ENCODE assay signal across 14 cellular contexts in the genomic region with DNA sequence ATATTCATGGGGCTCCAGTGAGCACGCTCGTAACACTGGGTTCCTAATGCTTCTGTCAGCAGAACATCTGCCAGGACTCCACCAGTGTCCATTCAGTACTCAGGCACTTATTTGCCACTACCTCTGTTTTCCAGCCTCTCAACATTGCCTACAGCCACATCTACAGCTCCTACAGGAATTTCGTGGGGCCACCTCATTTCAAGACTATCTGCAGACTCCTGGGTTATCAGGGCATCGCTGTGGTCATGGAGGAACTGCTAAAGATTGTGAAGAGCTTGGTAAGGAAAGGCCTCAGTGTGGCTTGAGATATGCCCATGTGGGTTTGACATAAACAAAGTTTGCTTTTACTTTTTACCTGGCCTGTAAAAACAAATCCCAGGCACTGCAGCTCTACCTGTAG.
"Had no signal": no experiment of that assay in that cellular context is flagged by ENCODE, and none has a peak within 500 bp of the region (broad histone marks: within the 10 kb centered on the region; RNA-seq: fewer than 3 reads in every experiment).

No MANE protein-coding gene starts in this region.

- H3K27me3 ChIP-seq: brain microvascular endothelial cell, pancreas, sigmoid colon, spleen had no signal

- ATAC-seq: pancreas had no signal

- FAIRE-seq: endothelial cell of umbilical vein, pancreas had no signal

- H3K27ac ChIP-seq: brain microvascular endothelial cell, pancreas, sigmoid colon, spleen, thoracic aorta had no signal

- DNase-seq: activated CD4-positive, alpha-beta T cell treated with anti-CD3 and anti-CD28 coated beads, Interleukin-2, amount 50 U/mL, for 4 hours; activated CD4-positive, CD25-positive, alpha-beta regulatory T cell; brain microvascular endothelial cell; effector CD8-positive, alpha-beta T cell; mesendoderm; pancreas; SIG-M5; sigmoid colon; spleen; stimulated activated CD4-positive, alpha-beta T cell treated with anti-CD3 and anti-CD28 coated beads, Interleukin-1b, Interleukin-23, amount 100 ng/mL, for 48 hours had no signal

- H3K9me3 Mint-ChIP-seq: neural crest cell; T-helper 1 cell treated with Interleukin-12 subunit alpha and Interleukin-12 subunit beta and Interleukin-4 antibody, amounts not matched to agents 30 μg/mL and 1 μg/mL, for 36 hours had no signal

- H3K36me3 ChIP-seq: brain microvascular endothelial cell, pancreas, sigmoid colon had no signal

- H3K4me1 ChIP-seq: pancreas, spleen had no signal

- H3K9me3 ChIP-seq: pancreas, sigmoid colon, spleen, thoracic aorta had no signal

- H3K4me3 ChIP-seq: pancreas, sigmoid colon, spleen, thoracic aorta had no signal

- H3K4me3 Mint-ChIP-seq: neural crest cell; T-helper 1 cell treated with Interleukin-12 subunit alpha and Interleukin-12 subunit beta and Interleukin-4 antibody, amounts not matched to agents 30 μg/mL and 1 μg/mL, for 36 hours had no signal
